Comparison of ENCODE assay signal across 13 cellular contexts in the genomic region with DNA sequence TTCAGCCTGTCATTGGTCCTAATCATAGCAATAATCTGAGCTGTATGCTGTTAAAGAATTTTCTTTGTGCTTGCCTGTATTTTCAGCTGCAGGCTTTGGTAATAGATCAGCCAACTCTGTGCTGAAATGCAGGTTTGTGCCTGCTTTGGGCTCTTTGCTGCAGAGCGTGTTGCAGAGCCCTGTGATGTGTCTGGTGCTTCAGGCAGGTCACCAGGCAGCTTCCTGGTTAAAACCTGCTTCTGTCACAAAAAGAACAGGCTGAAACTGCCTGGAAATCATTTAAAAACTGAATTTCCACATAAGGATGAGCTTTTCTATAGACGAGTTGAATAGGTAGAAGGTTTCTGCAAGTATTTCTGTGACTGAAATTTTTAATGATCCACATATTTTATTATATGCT. TPM values are rescaled to one million over a fixed set of nuclear protein-coding genes. Genes with fewer than 3 reads are reported as not detected.
DNase-seq lines count a peak whose midpoint lies in the region; TF ChIP-seq lines count a peak whose summit lies in the region.
"Had no signal": no experiment of that assay in that cellular context is flagged by ENCODE, and none has a peak within 500 bp of the region (broad histone marks: within the 10 kb centered on the region; RNA-seq: fewer than 3 reads in every experiment).

No MANE protein-coding gene starts in this region.

- peak overlapping the region; percentile 91 for H3K4me3 Mint-ChIP-seq in T-helper 2 cell treated with Interferon-gamma antibody and Interleukin-4, amounts not matched to agents 5 μg/mL and 100 μg/mL, for 36 hours
- peak overlapping the region; percentile 46 for H3K4me3 Mint-ChIP-seq in progenitor cell of endocrine pancreas (ENCODE audit: low read depth)

- H3K27me3 ChIP-seq in endocrine pancreas (ENCODE audit: control insufficient read depth, insufficient read depth, low read length): no peaks in the 10 kb centered on the region
- H3K27me3 ChIP-seq: brain microvascular endothelial cell, vagina had no signal

- H3K27me3 Mint-ChIP-seq in T-helper 2 cell treated with Interferon-gamma antibody and Interleukin-4, amounts not matched to agents 5 μg/mL and 100 μg/mL, for 36 hours (ENCODE audit: low read depth): no peaks in the 10 kb centered on the region
- H3K27me3 Mint-ChIP-seq in progenitor cell of endocrine pancreas: no peaks in the 10 kb centered on the region

- H3K9ac ChIP-seq in endocrine pancreas (ENCODE audit: control insufficient read depth, insufficient read depth, low read length): no peak overlapping the region

- peaks cover 46% of the 10 kb centered on the region for H3K4me1 Mint-ChIP-seq in T-helper 2 cell treated with Interferon-gamma antibody and Interleukin-4, amounts not matched to agents 5 μg/mL and 100 μg/mL, for 36 hours (ENCODE audit: low read depth)
- peaks cover 34% of the 10 kb centered on the region for H3K4me1 Mint-ChIP-seq in progenitor cell of endocrine pancreas (ENCODE audit: low read depth)

- H3K36me3 Mint-ChIP-seq in T-helper 2 cell treated with Interferon-gamma antibody and Interleukin-4, amounts not matched to agents 5 μg/mL and 100 μg/mL, for 36 hours (ENCODE audit: low read depth): peaks cover 11% of the 10 kb centered on the region
- no peaks in the 10 kb centered on the region for H3K36me3 Mint-ChIP-seq in progenitor cell of endocrine pancreas (ENCODE audit: insufficient read depth)

- TF ChIP-seq CTCF in progenitor cell of endocrine pancreas (IDR thresholded peaks at IDR 0.05; ENCODE audit: unreplicated experiment): no peak

- peak overlapping the region; percentile 87 for H3K27ac Mint-ChIP-seq in T-helper 2 cell treated with Interferon-gamma antibody and Interleukin-4, amounts not matched to agents 5 μg/mL and 100 μg/mL, for 36 hours
- no peak overlapping the region for H3K27ac Mint-ChIP-seq in progenitor cell of endocrine pancreas

- H3K9me3 Mint-ChIP-seq in T-helper 2 cell treated with Interferon-gamma antibody and Interleukin-4, amounts not matched to agents 5 μg/mL and 100 μg/mL, for 36 hours: no peaks in the 10 kb centered on the region
- H3K9me3 Mint-ChIP-seq in progenitor cell of endocrine pancreas (ENCODE audit: low read depth): no peaks in the 10 kb centered on the region

- peaks cover 31% of the 10 kb centered on the region for H3K4me1 ChIP-seq in endocrine pancreas (ENCODE audit: control insufficient read depth, insufficient read depth, low read length)

- no peaks in the 10 kb centered on the region for H3K9me3 ChIP-seq in endocrine pancreas (ENCODE audit: control insufficient read depth, low read length)
- H3K9me3 ChIP-seq: vagina had no signal

- H3K36me3 ChIP-seq in endocrine pancreas (ENCODE audit: control insufficient read depth, insufficient read depth, low read length): no peaks in the 10 kb centered on the region
- H3K36me3 ChIP-seq: brain microvascular endothelial cell, vagina had no signal

- peak overlapping the region; percentile 95 for H3K4me3 ChIP-seq in endocrine pancreas (ENCODE audit: control insufficient read depth, insufficient read depth, low read length)
- H3K4me3 ChIP-seq: vagina had no signal

- DNase-seq in NOMO-1 treated with dmso at 0.1 percent for 144 hours (lab: John Stamatoyannopoulos, UW; ENCODE audit: unreplicated experiment): peak; percentile 10
- no peak for DNase-seq in NOMO-1 treated with DMSO at 0.1 percent for 48 hours (lab: John Stamatoyannopoulos, UW; ENCODE audit: unreplicated experiment)
- no peak for DNase-seq in T-helper 2 cell treated with Interferon-gamma antibody and Interleukin-4, amounts not matched to agents 5 μg/mL and 100 μg/mL, for 36 hours (ENCODE audit: low spot score)
- no peak for DNase-seq in progenitor cell of endocrine pancreas (ENCODE audit: low spot score, unreplicated experiment)
- DNase-seq in NCI-H187 treated with DMSO at 0.1 percent for 48 hours (lab: John Stamatoyannopoulos, UW): no peak
- DNase-seq in NCI-H2171 (lab: John Stamatoyannopoulos, UW): no peak
- no peak for DNase-seq in DMS153 treated with DMSO at 0.1 percent for 48 hours (lab: John Stamatoyannopoulos, UW; ENCODE audit: unreplicated experiment)
- DNase-seq: ACHN; brain microvascular endothelial cell; KG1; stimulated activated CD4-positive, alpha-beta T cell treated with anti-CD3 and anti-CD28 coated beads, Interleukin-4, amount 100 ng/mL, for 1 hour had no signal

RNA-seq across cellular contexts. Expression of gene DIP2B, which starts 3.1 kb away (rescaled TPM):
- 29.7 and 30.2 TPM in 2 replicates for total RNA-seq in progenitor cell of endocrine pancreas
